ENCODE assay signal across 1 cellular context in the genomic region with DNA sequence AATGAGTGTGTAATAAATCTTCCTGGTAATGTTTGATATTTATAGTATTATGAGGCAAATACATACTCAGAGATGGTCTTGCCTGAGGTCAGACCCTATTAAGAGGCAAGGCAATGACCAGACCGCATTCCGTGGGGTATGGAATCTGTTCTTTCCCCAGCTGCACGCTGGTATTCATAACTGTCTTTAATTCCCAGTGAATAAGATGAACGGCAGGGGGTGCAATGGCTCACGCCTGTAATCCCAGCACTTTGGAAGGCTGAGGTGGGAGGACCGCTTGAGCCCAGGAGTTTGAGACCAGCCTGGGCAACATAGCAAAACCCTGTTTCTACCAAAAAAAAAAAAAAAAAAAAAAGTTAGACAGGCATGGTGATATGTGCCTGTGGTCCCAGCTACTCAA.
A peak's percentile ranks its signal among the peaks of the same experiment; 100 is the strongest.
TF ChIP-seq lines count a peak whose summit lies in the region.

No MANE protein-coding gene starts in this region.

TF ChIP-seq in HepG2, 621 proteins besides CTCF, POLR2A, EP300 and RAD21 (continued from another document):
- TF ChIP-seq, protein P1, sequence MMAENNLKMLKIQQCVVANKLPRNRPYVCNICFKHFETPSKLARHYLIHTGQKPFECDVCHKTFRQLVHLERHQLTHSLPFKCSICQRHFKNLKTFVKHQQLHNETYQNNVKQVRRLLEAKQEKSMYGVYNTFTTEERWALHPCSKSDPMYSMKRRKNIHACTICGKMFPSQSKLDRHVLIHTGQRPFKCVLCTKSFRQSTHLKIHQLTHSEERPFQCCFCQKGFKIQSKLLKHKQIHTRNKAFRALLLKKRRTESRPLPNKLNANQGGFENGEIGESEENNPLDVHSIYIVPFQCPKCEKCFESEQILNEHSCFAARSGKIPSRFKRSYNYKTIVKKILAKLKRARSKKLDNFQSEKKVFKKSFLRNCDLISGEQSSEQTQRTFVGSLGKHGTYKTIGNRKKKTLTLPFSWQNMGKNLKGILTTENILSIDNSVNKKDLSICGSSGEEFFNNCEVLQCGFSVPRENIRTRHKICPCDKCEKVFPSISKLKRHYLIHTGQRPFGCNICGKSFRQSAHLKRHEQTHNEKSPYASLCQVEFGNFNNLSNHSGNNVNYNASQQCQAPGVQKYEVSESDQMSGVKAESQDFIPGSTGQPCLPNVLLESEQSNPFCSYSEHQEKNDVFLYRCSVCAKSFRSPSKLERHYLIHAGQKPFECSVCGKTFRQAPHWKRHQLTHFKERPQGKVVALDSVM (CRISPR knock-in tag; IDR thresholded peaks at IDR 0.05): peak; percentile 69; the same call in 1 of the 2 replicates
- TF ChIP-seq, protein P2, sequence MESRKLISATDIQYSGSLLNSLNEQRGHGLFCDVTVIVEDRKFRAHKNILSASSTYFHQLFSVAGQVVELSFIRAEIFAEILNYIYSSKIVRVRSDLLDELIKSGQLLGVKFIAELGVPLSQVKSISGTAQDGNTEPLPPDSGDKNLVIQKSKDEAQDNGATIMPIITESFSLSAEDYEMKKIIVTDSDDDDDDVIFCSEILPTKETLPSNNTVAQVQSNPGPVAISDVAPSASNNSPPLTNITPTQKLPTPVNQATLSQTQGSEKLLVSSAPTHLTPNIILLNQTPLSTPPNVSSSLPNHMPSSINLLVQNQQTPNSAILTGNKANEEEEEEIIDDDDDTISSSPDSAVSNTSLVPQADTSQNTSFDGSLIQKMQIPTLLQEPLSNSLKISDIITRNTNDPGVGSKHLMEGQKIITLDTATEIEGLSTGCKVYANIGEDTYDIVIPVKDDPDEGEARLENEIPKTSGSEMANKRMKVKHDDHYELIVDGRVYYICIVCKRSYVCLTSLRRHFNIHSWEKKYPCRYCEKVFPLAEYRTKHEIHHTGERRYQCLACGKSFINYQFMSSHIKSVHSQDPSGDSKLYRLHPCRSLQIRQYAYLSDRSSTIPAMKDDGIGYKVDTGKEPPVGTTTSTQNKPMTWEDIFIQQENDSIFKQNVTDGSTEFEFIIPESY (CRISPR knock-in tag; IDR thresholded peaks at IDR 0.05): peak; percentile 63; the same call in 1 of the 2 replicates
- TF ChIP-seq ERF (CRISPR knock-in tag; IDR thresholded peaks at IDR 0.05) (no peak), ZNF816 (CRISPR knock-in tag; IDR thresholded peaks at IDR 0.05; ENCODE audit: borderline replicate concordance) (no peak), STAG1 (CRISPR knock-in tag; IDR thresholded peaks at IDR 0.05) (peak; percentile 78), ZNF263 (CRISPR knock-in tag; IDR thresholded peaks at IDR 0.05) (peak; percentile 89), ZNF20 (CRISPR knock-in tag; IDR thresholded peaks at IDR 0.05) (no peak), TOE1 (CRISPR knock-in tag; IDR thresholded peaks at IDR 0.05) (no peak)
- TF ChIP-seq, protein P3, sequence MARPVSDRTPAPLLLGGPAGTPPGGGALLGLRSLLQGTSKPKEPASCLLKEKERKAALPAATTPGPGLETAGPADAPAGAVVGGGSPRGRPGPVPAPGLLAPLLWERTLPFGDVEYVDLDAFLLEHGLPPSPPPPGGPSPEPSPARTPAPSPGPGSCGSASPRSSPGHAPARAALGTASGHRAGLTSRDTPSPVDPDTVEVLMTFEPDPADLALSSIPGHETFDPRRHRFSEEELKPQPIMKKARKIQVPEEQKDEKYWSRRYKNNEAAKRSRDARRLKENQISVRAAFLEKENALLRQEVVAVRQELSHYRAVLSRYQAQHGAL (CRISPR knock-in tag; IDR thresholded peaks at IDR 0.05; ENCODE audit: not compliant biosample characterization): no peak
- TF ChIP-seq, protein P4, sequence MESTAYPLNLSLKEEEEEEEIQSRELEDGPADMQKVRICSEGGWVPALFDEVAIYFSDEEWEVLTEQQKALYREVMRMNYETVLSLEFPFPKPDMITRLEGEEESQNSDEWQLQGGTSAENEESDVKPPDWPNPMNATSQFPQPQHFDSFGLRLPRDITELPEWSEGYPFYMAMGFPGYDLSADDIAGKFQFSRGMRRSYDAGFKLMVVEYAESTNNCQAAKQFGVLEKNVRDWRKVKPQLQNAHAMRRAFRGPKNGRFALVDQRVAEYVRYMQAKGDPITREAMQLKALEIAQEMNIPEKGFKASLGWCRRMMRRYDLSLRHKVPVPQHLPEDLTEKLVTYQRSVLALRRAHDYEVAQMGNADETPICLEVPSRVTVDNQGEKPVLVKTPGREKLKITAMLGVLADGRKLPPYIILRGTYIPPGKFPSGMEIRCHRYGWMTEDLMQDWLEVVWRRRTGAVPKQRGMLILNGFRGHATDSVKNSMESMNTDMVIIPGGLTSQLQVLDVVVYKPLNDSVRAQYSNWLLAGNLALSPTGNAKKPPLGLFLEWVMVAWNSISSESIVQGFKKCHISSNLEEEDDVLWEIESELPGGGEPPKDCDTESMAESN (CRISPR knock-in tag; conservative IDR thresholded peaks at IDR 0.05): no peak
